In the genomic region with DNA sequence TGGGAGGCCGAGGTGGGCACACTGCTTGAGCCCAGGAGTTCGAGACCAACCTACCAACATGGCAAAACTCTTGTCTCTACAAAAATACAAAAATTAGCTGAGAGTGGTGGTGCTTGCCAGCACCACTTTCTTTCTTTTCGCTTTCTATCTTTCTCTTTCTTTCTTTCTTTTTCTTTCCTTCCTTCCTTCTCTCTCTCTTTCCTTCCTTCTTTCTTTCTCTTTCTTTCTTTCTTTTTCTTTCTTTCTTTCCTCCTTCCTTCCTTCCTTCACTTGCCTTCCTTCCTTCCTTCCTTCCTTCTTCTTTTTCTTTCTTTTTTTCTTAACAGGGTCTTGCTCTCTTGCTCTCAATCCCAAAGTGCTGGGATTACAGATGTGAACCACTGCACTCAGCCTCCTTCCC, we compare ENCODE assay signal across 26 cellular contexts.
A peak's percentile ranks its signal among the peaks of the same experiment; 100 is the strongest.
DNase-seq lines count a peak whose midpoint lies in the region; ATAC-seq, FAIRE-seq and TF ChIP-seq lines count a peak whose summit lies in the region.
"Had no signal": no experiment of that assay in that cellular context is flagged by ENCODE, and none has a peak within 500 bp of the region (broad histone marks: within the 10 kb centered on the region; RNA-seq: fewer than 3 reads in every experiment).

No MANE protein-coding gene starts in this region.

- DNase-seq in SK-N-MC (ENCODE audit: low read depth, low spot score), result no peak
- DNase-seq in chondrocyte (ENCODE audit: low spot score), result no peak
- no peak for DNase-seq in upper lobe of right lung
- no peak for DNase-seq in frontal cortex (ENCODE audit: low spot score in 2 of 2)
- DNase-seq: 8988T; ACHN; BE2C; C1 segment of cervical spinal cord; CD4-positive, alpha-beta memory T cell; CD4-positive, CD25-positive, alpha-beta regulatory T cell; CD8-positive, alpha-beta memory T cell; COR-L47; DMS 273 treated with DMSO at 0.1 percent for 48 hours; DMS153; DMS53; DMS79; DND-41; EL; GDM1 had no signal

- no peak for FAIRE-seq in frontal cortex (lab: Jason Lieb, UNC)
- FAIRE-seq: A204.1, GM12878, GM12892, GM18507 had no signal

- CTCF ChIA-PET in HEK293 (lab: Yijun Ruan, JAX), result no interaction called here

- no peak overlapping the region for H3K9ac ChIP-seq in SK-N-MC (ENCODE audit: insufficient read length)
- H3K9ac ChIP-seq: BLaER1 had no signal

- ATAC-seq in upper lobe of right lung, result no peak
- ATAC-seq: GM12878 had no signal

- POLR2A ChIA-PET in HEK293 (lab: Yijun Ruan, JAX), result no interaction called here

- no peak overlapping the region for H3K4me3 Mint-ChIP-seq in chondrocyte (ENCODE audit: unreplicated experiment)
- H3K4me3 Mint-ChIP-seq: CD14-positive monocyte; CD8-positive, alpha-beta memory T cell had no signal

- intact Hi-C loops in upper lobe of right lung (cut with DNase I), result no loop called here

- no peaks in the 10 kb centered on the region for H3K36me3 ChIP-seq in HEK293 (ENCODE audit: control insufficient read depth in 2 of 2, insufficient read depth in 1 of 2, low read length in 2 of 2)
- no peaks in the 10 kb centered on the region for H3K36me3 ChIP-seq in SK-N-MC (ENCODE audit: insufficient read depth, low read length)
- no peaks in the 10 kb centered on the region for H3K36me3 ChIP-seq in upper lobe of right lung
- H3K36me3 ChIP-seq: BE2C, BLaER1 had no signal

- H3K27ac ChIP-seq in HEK293 (ENCODE audit: extremely low read depth, low read depth, low read length) (no peak overlapping the region), SK-N-MC (peak overlapping the region; percentile 75; the same call in 1 of the 2 replicates), upper lobe of right lung (no peak overlapping the region)
- H3K27ac ChIP-seq: BLaER1 had no signal

- H3K27me3 ChIP-seq in upper lobe of right lung, result no peaks in the 10 kb centered on the region
- H3K27me3 ChIP-seq: BLaER1 had no signal

- H3K4me1 ChIP-seq in HEK293 (ENCODE audit: control insufficient read depth, insufficient read depth, low read length) (no peaks in the 10 kb centered on the region), upper lobe of right lung (no peaks in the 10 kb centered on the region)
- H3K4me1 ChIP-seq: BE2C, BLaER1 had no signal

- H3K9me3 Mint-ChIP-seq in chondrocyte (ENCODE audit: low read depth), result peaks cover 6% of the 10 kb centered on the region
- H3K9me3 Mint-ChIP-seq: CD4-positive, CD25-positive, alpha-beta regulatory T cell; CD8-positive, alpha-beta memory T cell had no signal

- H3K4me1 Mint-ChIP-seq in chondrocyte (ENCODE audit: low read depth), result peaks cover 9% of the 10 kb centered on the region
- H3K4me1 Mint-ChIP-seq: CD14-positive monocyte; CD4-positive, alpha-beta memory T cell; CD4-positive, CD25-positive, alpha-beta regulatory T cell; CD8-positive, alpha-beta memory T cell had no signal

- H3K36me3 Mint-ChIP-seq in chondrocyte (ENCODE audit: low read depth), result no peaks in the 10 kb centered on the region
- H3K36me3 Mint-ChIP-seq: CD14-positive monocyte; CD4-positive, alpha-beta memory T cell; CD4-positive, CD25-positive, alpha-beta regulatory T cell had no signal

- H3K27ac Mint-ChIP-seq in chondrocyte (ENCODE audit: unreplicated experiment), result peak overlapping the region; percentile 22
- H3K27ac Mint-ChIP-seq: CD14-positive monocyte; CD4-positive, alpha-beta memory T cell; CD4-positive, CD25-positive, alpha-beta regulatory T cell; CD8-positive, alpha-beta memory T cell had no signal

- peaks cover 10% of the 10 kb centered on the region for H3K27me3 Mint-ChIP-seq in chondrocyte (ENCODE audit: low read depth)

- H3K4me3 ChIP-seq in HEK293 (ENCODE audit: low read depth, low read length) (no peak overlapping the region), SK-N-MC (no peak overlapping the region), upper lobe of right lung (no peak overlapping the region)
- H3K4me3 ChIP-seq: BLaER1, GM12878 had no signal

- TF ChIP-seq CTCF in HEK293 (tag by site-specific recombination; IDR thresholded peaks at IDR 0.05) (no peak), chondrocyte (IDR thresholded peaks at IDR 0.05) (no peak), upper lobe of right lung (IDR thresholded peaks at IDR 0.05) (no peak)

- H3K9me3 ChIP-seq in HEK293 (ENCODE audit: control insufficient read depth, insufficient read depth, low read depth, low read length) (no peaks in the 10 kb centered on the region), SK-N-MC (ENCODE audit: low read depth, low read length) (no peaks in the 10 kb centered on the region), upper lobe of right lung (no peaks in the 10 kb centered on the region)
- H3K9me3 ChIP-seq: BE2C had no signal

TF ChIP-seq in HEK293, 187 proteins besides CTCF, POLR2A, EP300 and RAD21:
- peak; percentile 68; the same call in 1 of the 2 replicates for TF ChIP-seq PRDM1 (tag by site-specific recombination; IDR thresholded peaks at IDR 0.05)
- TF ChIP-seq SP2 (tag by site-specific recombination; IDR thresholded peaks at IDR 0.05), result no peak
- TF ChIP-seq, protein P1, sequence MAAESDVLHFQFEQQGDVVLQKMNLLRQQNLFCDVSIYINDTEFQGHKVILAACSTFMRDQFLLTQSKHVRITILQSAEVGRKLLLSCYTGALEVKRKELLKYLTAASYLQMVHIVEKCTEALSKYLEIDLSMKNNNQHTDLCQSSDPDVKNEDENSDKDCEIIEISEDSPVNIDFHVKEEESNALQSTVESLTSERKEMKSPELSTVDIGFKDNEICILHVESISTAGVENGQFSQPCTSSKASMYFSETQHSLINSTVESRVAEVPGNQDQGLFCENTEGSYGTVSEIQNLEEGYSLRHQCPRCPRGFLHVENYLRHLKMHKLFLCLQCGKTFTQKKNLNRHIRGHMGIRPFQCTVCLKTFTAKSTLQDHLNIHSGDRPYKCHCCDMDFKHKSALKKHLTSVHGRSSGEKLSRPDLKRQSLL (tag by site-specific recombination; IDR thresholded peaks at IDR 0.05), result no peak
- no peak for TF ChIP-seq ZNF292 (tag by site-specific recombination; IDR thresholded peaks at IDR 0.05; ENCODE audit: borderline replicate concordance, low read depth)
- TF ChIP-seq ZNF335 (tag by site-specific recombination; conservative IDR thresholded peaks at IDR 0.05), result no peak
- no peak for TF ChIP-seq YY1 (tag by site-specific recombination; IDR thresholded peaks at IDR 0.05)
- no peak for TF ChIP-seq ZNF623 (tag by site-specific recombination; IDR thresholded peaks at IDR 0.05)
- no peak for TF ChIP-seq ZNF169 (tag by site-specific recombination; IDR thresholded peaks at IDR 0.05)
- TF ChIP-seq, protein P2, sequence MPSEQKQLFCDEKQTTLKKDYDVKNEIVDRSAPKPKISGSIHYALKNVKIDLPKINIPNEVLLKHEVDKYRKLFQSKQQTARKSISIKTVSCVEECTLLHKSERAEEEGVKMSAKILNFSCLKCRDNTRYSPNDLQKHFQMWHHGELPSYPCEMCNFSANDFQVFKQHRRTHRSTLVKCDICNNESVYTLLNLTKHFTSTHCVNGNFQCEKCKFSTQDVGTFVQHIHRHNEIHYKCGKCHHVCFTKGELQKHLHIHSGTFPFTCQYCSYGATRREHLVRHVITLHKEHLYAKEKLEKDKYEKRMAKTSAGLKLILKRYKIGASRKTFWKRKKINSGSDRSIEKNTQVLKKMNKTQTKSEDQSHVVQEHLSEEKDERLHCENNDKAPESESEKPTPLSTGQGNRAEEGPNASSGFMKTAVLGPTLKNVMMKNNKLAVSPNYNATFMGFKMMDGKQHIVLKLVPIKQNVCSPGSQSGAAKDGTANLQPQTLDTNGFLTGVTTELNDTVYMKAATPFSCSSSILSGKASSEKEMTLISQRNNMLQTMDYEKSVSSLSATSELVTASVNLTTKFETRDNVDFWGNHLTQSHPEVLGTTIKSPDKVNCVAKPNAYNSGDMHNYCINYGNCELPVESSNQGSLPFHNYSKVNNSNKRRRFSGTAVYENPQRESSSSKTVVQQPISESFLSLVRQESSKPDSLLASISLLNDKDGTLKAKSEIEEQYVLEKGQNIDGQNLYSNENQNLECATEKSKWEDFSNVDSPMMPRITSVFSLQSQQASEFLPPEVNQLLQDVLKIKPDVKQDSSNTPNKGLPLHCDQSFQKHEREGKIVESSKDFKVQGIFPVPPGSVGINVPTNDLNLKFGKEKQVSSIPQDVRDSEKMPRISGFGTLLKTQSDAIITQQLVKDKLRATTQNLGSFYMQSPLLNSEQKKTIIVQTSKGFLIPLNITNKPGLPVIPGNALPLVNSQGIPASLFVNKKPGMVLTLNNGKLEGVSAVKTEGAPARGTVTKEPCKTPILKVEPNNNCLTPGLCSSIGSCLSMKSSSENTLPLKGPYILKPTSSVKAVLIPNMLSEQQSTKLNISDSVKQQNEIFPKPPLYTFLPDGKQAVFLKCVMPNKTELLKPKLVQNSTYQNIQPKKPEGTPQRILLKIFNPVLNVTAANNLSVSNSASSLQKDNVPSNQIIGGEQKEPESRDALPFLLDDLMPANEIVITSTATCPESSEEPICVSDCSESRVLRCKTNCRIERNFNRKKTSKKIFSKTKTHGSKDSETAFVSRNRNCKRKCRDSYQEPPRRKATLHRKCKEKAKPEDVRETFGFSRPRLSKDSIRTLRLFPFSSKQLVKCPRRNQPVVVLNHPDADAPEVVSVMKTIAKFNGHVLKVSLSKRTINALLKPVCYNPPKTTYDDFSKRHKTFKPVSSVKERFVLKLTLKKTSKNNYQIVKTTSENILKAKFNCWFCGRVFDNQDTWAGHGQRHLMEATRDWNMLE (tag by site-specific recombination; conservative IDR thresholded peaks at IDR 0.05; ENCODE audit: low read depth), result no peak
- TF ChIP-seq KLF9 (tag by site-specific recombination; IDR thresholded peaks at IDR 0.05; ENCODE audit: low read depth), result no peak
- no peak for TF ChIP-seq ZNF248 (tag by site-specific recombination; IDR thresholded peaks at IDR 0.05)
- TF ChIP-seq KLF16 (tag by site-specific recombination; IDR thresholded peaks at IDR 0.05), result no peak
- no peak for TF ChIP-seq KLF1 (tag by site-specific recombination; IDR thresholded peaks at IDR 0.05)
- no peak for TF ChIP-seq SALL2 (tag by site-specific recombination; IDR thresholded peaks at IDR 0.05; ENCODE audit: borderline replicate concordance)
- TF ChIP-seq ZNF366 (tag by site-specific recombination; conservative IDR thresholded peaks at IDR 0.05), result peak; percentile 87
